ENCODE assay signal across 25 cellular contexts in genomic region chr4:151638295-151638858, GRCh38.
"Had no signal": no experiment of that assay in that cellular context is flagged by ENCODE, and none has a peak within 500 bp of the region (broad histone marks: within the 10 kb centered on the region; RNA-seq: fewer than 3 reads in every experiment).

No MANE protein-coding gene starts in this region.

- H3K9me3 Mint-ChIP-seq: naive B cell; naive thymus-derived CD8-positive, alpha-beta T cell had no signal

- H3K4me1 Mint-ChIP-seq: naive B cell; naive thymus-derived CD8-positive, alpha-beta T cell had no signal

- ATAC-seq: esophagus mucosa; foreskin keratinocyte; heart right ventricle; left cardiac atrium; left lung; left ventricle myocardium superior; lower lobe of right lung; mucosa of descending colon; naive thymus-derived CD8-positive, alpha-beta T cell had no signal

- H3K27ac ChIP-seq: coronary artery, esophagus squamous epithelium, foreskin keratinocyte, heart right ventricle, left lung, lower lobe of right lung had no signal

- H3K4me1 ChIP-seq: foreskin keratinocyte, left lung, lower lobe of right lung had no signal

- H3K36me3 ChIP-seq: heart right ventricle, left lung, lower lobe of right lung had no signal

- H3K4me3 ChIP-seq: coronary artery, dorsolateral prefrontal cortex, esophagus squamous epithelium, heart right ventricle, left lung, lower lobe of right lung, mucosa of descending colon had no signal

- H3K27me3 Mint-ChIP-seq: naive thymus-derived CD8-positive, alpha-beta T cell had no signal

- DNase-seq: dermis blood vessel endothelial cell; dorsolateral prefrontal cortex; effector CD4-positive, alpha-beta T cell; effector memory CD4-positive, alpha-beta T cell; esophagus squamous epithelium; glutamatergic neuron; head of caudate nucleus; heart right ventricle; hippocampal formation; left cardiac atrium; left lung; left ventricle myocardium superior; lower lobe of right lung; mesenchymal stem cell; mucosa of descending colon; naive B cell; naive thymus-derived CD8-positive, alpha-beta T cell had no signal

- H3K4me3 Mint-ChIP-seq: mesothelial cell of epicardium; naive B cell; naive thymus-derived CD8-positive, alpha-beta T cell had no signal

- H3K36me3 Mint-ChIP-seq: naive B cell; naive thymus-derived CD8-positive, alpha-beta T cell had no signal

- FAIRE-seq: endothelial cell of umbilical vein, frontal cortex, islet of Langerhans, keratinocyte had no signal

- H3K27me3 ChIP-seq: dorsolateral prefrontal cortex, esophagus squamous epithelium, foreskin keratinocyte, heart right ventricle, left lung had no signal

- H3K9me3 ChIP-seq: esophagus squamous epithelium, left lung, lower lobe of right lung, mucosa of descending colon had no signal

- H3K27ac Mint-ChIP-seq: mesothelial cell of epicardium; naive B cell; naive thymus-derived CD8-positive, alpha-beta T cell had no signal
